Comparison of ENCODE assay signal across 11 cellular contexts in the genomic region with DNA sequence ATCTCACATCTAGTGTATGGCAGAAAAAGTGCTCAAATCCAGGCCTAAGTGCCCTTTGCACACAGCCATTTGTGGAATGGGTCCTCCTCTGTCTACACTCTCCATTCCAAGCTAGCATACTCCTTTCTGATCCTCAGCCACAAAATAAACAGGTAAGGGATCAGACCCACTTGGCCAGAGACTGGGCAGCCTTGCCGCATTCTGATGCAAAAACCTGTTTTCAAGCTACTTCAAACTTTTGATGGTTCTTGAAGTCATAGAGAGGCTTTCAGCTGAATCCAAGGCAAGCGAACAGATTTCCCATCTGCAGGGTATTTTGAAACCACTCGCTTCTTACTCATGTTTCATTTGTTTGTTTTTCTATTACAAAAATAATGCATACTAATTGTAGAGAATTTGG.
"Had no signal": no experiment of that assay in that cellular context is flagged by ENCODE, and none has a peak within 500 bp of the region (broad histone marks: within the 10 kb centered on the region; RNA-seq: fewer than 3 reads in every experiment).

No MANE protein-coding gene starts in this region.

- ATAC-seq: activated naive CD8-positive, alpha-beta T cell treated with anti-CD3 and anti-CD28 coated beads, Interleukin-2, amount 50 U/mL, for 24 hours; activated T-cell treated with anti-CD3 and anti-CD28 coated beads, Interleukin-2, amount 50 U/mL, for 72 hours; effector memory CD8-positive, alpha-beta T cell had no signal

- H2AFZ ChIP-seq: neural progenitor cell had no signal

- H3K36me3 ChIP-seq: neural progenitor cell, ovary, SJCRH30, tibial nerve had no signal

- H3K27ac ChIP-seq: epithelial cell of prostate, neural progenitor cell, ovary, SJCRH30 had no signal

- DNase-seq: activated CD4-positive, alpha-beta memory T cell treated with anti-CD3 and anti-CD28 coated beads, Interleukin-2, amount 10 ng/mL, durations not matched to agents 7 days and 5 days; activated CD8-positive, alpha-beta memory T cell treated with anti-CD3 and anti-CD28 coated beads, Interleukin-2, amount 50 U/mL, for 4 hours; activated naive CD8-positive, alpha-beta T cell treated with anti-CD3 and anti-CD28 coated beads, Interleukin-2, amount 50 U/mL, for 24 hours; activated T-cell treated with anti-CD3 and anti-CD28 coated beads, Interleukin-2, amount 50 U/mL, for 72 hours; effector memory CD8-positive, alpha-beta T cell; ovary; SJCRH30; stimulated activated CD4-positive, alpha-beta T cell treated with anti-CD3 and anti-CD28 coated beads, Interleukin-4, amount 100 ng/mL, for 24 hours had no signal

- H3K4me3 ChIP-seq: neural progenitor cell, ovary, SJCRH30, tibial nerve had no signal

- H3K4me2 ChIP-seq: neural progenitor cell had no signal

- H3K9me3 ChIP-seq: ovary, tibial nerve had no signal

- H3K27me3 ChIP-seq: neural progenitor cell, ovary, SJCRH30, tibial nerve had no signal
